Comparison of ENCODE assay signal across 8 cellular contexts in the genomic region with DNA sequence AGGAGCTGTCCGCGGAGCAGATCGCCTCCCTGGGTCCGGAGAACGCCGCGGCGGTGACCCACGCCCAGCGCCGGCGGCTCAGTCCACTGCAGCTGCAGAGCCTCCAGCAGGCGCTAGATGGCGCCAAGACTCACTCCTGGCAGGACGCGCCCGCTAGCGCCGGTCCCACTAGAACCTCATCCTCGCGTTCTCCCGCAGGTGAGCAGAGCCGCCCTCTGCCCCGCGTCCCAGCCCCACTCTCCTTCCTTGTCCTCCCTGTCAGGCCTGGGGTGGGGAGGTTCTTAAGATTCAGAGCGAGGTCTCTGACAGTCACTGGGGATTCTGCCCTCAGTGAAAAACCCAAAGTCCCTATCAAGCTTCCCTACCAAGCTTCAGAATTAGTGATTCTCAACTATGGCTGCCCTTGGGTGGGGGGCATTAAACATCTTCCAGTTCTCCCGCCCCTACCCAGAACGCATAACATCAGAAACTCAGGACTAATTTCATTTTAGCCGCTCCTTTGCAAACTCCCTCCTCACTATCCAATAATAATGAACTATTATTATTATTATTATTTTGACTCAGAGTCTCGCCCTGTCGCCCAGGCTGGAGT.
DNase-seq lines count a peak whose midpoint lies in the region; ATAC-seq and TF ChIP-seq lines count a peak whose summit lies in the region.
"Not testable (repeated sequence)": the region's sequence is repeated elsewhere in the genome, so short reads cannot be mapped to it uniquely, and the experiment has no call there.

No MANE protein-coding gene starts in this region.

- H4K20me1 ChIP-seq in PC-3 (ENCODE audit: low read length): not testable (repeated sequence)

- TSS peak; percentile 63 for BruUV-seq in PC-3 (replicated peaks; lab: Mats Ljungman, UMichigan)

- not testable (repeated sequence) for TF ChIP-seq POLR2A in gastrocnemius medialis (IDR thresholded peaks at IDR 0.05)

- not testable (repeated sequence) for H3K9me2 ChIP-seq in PC-3 (replicated peaks; ENCODE audit: low read length)

- H3K27ac ChIP-seq in PC-3 (ENCODE audit: low read length); right cardiac atrium (ENCODE audit: low read length); gastrocnemius medialis: not testable (repeated sequence)

- POLR2A ChIA-PET in PC-3 (lab: Charles Lee; ENCODE audit: unreplicated experiment); activated naive CD8-positive, alpha-beta T cell treated with anti-CD3 and anti-CD28 coated beads, Interleukin-2, amount 10 ng/mL, durations not matched to agents 7 days and 5 days (lab: Charles Lee): not testable (repeated sequence)

- H3K9me3 ChIP-seq in PC-3 (ENCODE audit: low read length); right cardiac atrium (ENCODE audit: control insufficient read depth, low read length); gastrocnemius medialis: not testable (repeated sequence)

- not testable (repeated sequence) for H3K36me3 Mint-ChIP-seq in activated naive CD8-positive, alpha-beta T cell treated with anti-CD3 and anti-CD28 coated beads, Interleukin-2, amount 10 ng/mL, durations not matched to agents 7 days and 5 days

- not testable (repeated sequence) for H3K4me1 Mint-ChIP-seq in activated naive CD8-positive, alpha-beta T cell treated with anti-CD3 and anti-CD28 coated beads, Interleukin-2, amount 10 ng/mL, durations not matched to agents 7 days and 5 days

- not testable (repeated sequence) for H3K9ac ChIP-seq in PC-3 (ENCODE audit: low read length)

- intact Hi-C loops in PC-3 (cut with micrococcal nuclease); right cardiac atrium (cut with DNase I); gastrocnemius medialis (cut with DNase I; ENCODE audit: low total_unique reads): not testable (repeated sequence)

- H3K4me3 Mint-ChIP-seq in activated naive CD8-positive, alpha-beta T cell treated with anti-CD3 and anti-CD28 coated beads, Interleukin-2, amount 10 ng/mL, durations not matched to agents 7 days and 5 days: not testable (repeated sequence)

- ATAC-seq in GM18498 (IDR thresholded peaks at IDR 0.05; ENCODE audit: unreplicated experiment): peak; percentile 89
- peak; percentile 70 for ATAC-seq in GM19438 (IDR thresholded peaks at IDR 0.05; ENCODE audit: low read depth, unreplicated experiment)
- ATAC-seq in HG02571 (IDR thresholded peaks at IDR 0.05; ENCODE audit: unreplicated experiment): peak; percentile 71
- ATAC-seq in HG03097 (IDR thresholded peaks at IDR 0.05; ENCODE audit: low FRiP score, unreplicated experiment): peak; percentile 61
- ATAC-seq in PC-3: peak; percentile 95
- ATAC-seq in activated naive CD8-positive, alpha-beta T cell treated with anti-CD3 and anti-CD28 coated beads, Interleukin-2, amount 10 ng/mL, durations not matched to agents 7 days and 5 days (ENCODE audit: low read depth): peak; percentile 86
- ATAC-seq in right cardiac atrium: peak; percentile 92 to 96
- peak; percentile 74 to 96 for ATAC-seq in gastrocnemius medialis

- not testable (repeated sequence) for H3K27me3 Mint-ChIP-seq in activated naive CD8-positive, alpha-beta T cell treated with anti-CD3 and anti-CD28 coated beads, Interleukin-2, amount 10 ng/mL, durations not matched to agents 7 days and 5 days

- not testable (repeated sequence) for H2AFZ ChIP-seq in PC-3 (ENCODE audit: low read length)

- in situ Hi-C loops in gastrocnemius medialis (cut with MboI; ENCODE audit: low sequenced_read_pairs in 4 of 4): not testable (repeated sequence)

- not testable (repeated sequence) for TF ChIP-seq CTCF in PC-3 (conservative IDR thresholded peaks at IDR 0.05; ENCODE audit: low read depth, low read length); gastrocnemius medialis (IDR thresholded peaks at IDR 0.05 in 4 of 5, conservative IDR thresholded peaks at IDR 0.05 in 1 of 5)

- not testable (repeated sequence) for H3K4me3 ChIP-seq in PC-3 (ENCODE audit: low read length); right cardiac atrium (ENCODE audit: low read length); gastrocnemius medialis

- not testable (repeated sequence) for H3K4me2 ChIP-seq in PC-3 (ENCODE audit: low read length)

- not testable (repeated sequence) for H3K27me3 ChIP-seq in PC-3 (ENCODE audit: low read length); right cardiac atrium (ENCODE audit: control insufficient read depth, insufficient read depth); gastrocnemius medialis

- DNase-seq in PC-3; activated naive CD8-positive, alpha-beta T cell treated with anti-CD3 and anti-CD28 coated beads, Interleukin-2, amount 10 ng/mL, durations not matched to agents 7 days and 5 days; right cardiac atrium; gastrocnemius medialis: not testable (repeated sequence)

- not testable (repeated sequence) for H3K9me3 Mint-ChIP-seq in activated naive CD8-positive, alpha-beta T cell treated with anti-CD3 and anti-CD28 coated beads, Interleukin-2, amount 10 ng/mL, durations not matched to agents 7 days and 5 days

- not testable (repeated sequence) for H3K4me1 ChIP-seq in PC-3 (ENCODE audit: insufficient read depth, low read length); right cardiac atrium (ENCODE audit: control insufficient read depth, insufficient read depth, low read length); gastrocnemius medialis

- H3F3A ChIP-seq in PC-3 (ENCODE audit: low read length, unreplicated experiment): not testable (repeated sequence)

- WGBS in right cardiac atrium: 53% methylated on average over 3 of the region's 31 CpGs

- H3K27ac Mint-ChIP-seq in activated naive CD8-positive, alpha-beta T cell treated with anti-CD3 and anti-CD28 coated beads, Interleukin-2, amount 10 ng/mL, durations not matched to agents 7 days and 5 days: not testable (repeated sequence)

- H3K79me2 ChIP-seq in PC-3 (ENCODE audit: low read length): not testable (repeated sequence)

- not testable (repeated sequence) for H3K36me3 ChIP-seq in PC-3 (ENCODE audit: low read depth, low read length); gastrocnemius medialis

- CTCF ChIA-PET in PC-3 (lab: Charles Lee): not testable (repeated sequence)
